Comparison of ENCODE assay signal across 1 cellular context in the genomic region with DNA sequence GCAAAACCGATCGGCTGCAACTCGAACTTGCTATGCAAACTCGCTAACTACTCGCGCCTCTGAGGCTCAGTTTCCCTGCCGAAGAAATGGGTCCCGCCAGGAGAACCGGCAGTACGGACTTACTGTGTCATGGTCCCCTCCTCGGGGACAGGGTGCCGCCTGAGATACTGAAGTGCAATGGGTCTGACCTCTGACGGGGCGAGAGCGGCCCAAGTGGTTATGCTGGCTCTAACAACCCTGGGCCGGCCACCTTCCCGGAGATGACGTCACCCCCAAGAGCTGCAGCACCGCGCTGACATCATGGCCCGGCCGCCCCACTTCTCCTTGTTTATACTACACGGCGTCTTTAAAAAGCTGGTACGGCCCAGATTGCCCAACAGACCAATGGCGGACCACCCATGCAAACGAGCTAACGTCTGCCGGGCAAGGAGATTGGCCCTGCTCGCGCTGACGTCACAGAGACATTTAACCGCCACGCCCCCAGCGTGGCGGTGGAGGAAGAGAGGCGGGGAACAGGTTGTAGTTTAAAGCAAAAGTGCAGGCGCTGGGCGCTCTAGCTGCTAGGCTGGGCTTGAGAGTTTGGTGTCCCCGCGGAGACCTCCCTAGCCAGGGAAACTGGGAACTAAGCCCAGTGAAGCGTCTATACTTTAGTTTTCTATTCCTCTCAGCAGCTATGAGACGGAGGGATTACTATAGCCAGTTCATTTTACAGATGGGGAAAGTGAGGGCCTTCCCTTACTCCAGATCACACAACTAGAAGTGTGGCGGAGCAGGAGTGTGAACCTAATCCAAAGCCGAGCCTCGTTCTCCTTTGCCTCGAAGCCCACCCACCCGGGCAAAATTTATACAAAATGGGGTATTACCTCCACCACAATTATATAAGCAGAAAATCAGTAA.
A peak's percentile ranks its signal among the peaks of the same experiment; 100 is the strongest.
TF ChIP-seq lines count a peak whose summit lies in the region.

No MANE protein-coding gene starts in this region.

TF ChIP-seq in HEK293, 187 proteins besides CTCF, POLR2A, EP300 and RAD21 (continued from another document and continues in another):
- TF ChIP-seq, protein P1, sequence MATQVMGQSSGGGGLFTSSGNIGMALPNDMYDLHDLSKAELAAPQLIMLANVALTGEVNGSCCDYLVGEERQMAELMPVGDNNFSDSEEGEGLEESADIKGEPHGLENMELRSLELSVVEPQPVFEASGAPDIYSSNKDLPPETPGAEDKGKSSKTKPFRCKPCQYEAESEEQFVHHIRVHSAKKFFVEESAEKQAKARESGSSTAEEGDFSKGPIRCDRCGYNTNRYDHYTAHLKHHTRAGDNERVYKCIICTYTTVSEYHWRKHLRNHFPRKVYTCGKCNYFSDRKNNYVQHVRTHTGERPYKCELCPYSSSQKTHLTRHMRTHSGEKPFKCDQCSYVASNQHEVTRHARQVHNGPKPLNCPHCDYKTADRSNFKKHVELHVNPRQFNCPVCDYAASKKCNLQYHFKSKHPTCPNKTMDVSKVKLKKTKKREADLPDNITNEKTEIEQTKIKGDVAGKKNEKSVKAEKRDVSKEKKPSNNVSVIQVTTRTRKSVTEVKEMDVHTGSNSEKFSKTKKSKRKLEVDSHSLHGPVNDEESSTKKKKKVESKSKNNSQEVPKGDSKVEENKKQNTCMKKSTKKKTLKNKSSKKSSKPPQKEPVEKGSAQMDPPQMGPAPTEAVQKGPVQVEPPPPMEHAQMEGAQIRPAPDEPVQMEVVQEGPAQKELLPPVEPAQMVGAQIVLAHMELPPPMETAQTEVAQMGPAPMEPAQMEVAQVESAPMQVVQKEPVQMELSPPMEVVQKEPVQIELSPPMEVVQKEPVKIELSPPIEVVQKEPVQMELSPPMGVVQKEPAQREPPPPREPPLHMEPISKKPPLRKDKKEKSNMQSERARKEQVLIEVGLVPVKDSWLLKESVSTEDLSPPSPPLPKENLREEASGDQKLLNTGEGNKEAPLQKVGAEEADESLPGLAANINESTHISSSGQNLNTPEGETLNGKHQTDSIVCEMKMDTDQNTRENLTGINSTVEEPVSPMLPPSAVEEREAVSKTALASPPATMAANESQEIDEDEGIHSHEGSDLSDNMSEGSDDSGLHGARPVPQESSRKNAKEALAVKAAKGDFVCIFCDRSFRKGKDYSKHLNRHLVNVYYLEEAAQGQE (tag by site-specific recombination; IDR thresholded peaks at IDR 0.05) = no peak
- TF ChIP-seq ZBTB20 (tag by site-specific recombination; IDR thresholded peaks at IDR 0.05) = no peak
- TF ChIP-seq ZNF776 (tag by site-specific recombination; IDR thresholded peaks at IDR 0.05; ENCODE audit: borderline replicate concordance) = no peak
- TF ChIP-seq, protein P2, sequence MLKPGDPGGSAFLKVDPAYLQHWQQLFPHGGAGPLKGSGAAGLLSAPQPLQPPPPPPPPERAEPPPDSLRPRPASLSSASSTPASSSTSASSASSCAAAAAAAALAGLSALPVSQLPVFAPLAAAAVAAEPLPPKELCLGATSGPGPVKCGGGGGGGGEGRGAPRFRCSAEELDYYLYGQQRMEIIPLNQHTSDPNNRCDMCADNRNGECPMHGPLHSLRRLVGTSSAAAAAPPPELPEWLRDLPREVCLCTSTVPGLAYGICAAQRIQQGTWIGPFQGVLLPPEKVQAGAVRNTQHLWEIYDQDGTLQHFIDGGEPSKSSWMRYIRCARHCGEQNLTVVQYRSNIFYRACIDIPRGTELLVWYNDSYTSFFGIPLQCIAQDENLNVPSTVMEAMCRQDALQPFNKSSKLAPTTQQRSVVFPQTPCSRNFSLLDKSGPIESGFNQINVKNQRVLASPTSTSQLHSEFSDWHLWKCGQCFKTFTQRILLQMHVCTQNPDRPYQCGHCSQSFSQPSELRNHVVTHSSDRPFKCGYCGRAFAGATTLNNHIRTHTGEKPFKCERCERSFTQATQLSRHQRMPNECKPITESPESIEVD (tag by site-specific recombination; IDR thresholded peaks at IDR 0.05) = no peak
- TF ChIP-seq ZNF600 (tag by site-specific recombination; IDR thresholded peaks at IDR 0.05) = peak; percentile 93
- TF ChIP-seq, protein P3, sequence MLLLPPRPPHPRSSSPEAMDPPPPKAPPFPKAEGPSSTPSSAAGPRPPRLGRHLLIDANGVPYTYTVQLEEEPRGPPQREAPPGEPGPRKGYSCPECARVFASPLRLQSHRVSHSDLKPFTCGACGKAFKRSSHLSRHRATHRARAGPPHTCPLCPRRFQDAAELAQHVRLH (tag by site-specific recombination; IDR thresholded peaks at IDR 0.05) = peak; percentile 68
- TF ChIP-seq, protein P4, sequence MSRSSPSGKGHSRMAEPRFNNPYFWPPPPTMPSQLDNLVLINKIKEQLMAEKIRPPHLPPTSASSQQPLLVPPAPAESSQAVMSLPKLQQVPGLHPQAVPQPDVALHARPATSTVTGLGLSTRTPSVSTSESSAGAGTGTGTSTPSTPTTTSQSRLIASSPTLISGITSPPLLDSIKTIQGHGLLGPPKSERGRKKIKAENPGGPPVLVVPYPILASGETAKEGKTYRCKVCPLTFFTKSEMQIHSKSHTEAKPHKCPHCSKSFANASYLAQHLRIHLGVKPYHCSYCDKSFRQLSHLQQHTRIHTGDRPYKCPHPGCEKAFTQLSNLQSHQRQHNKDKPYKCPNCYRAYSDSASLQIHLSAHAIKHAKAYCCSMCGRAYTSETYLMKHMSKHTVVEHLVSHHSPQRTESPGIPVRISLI (tag by site-specific recombination; IDR thresholded peaks at IDR 0.05) = peak; percentile 63
- no peak for TF ChIP-seq EGR2 (tag by site-specific recombination; IDR thresholded peaks at IDR 0.05; ENCODE audit: low read depth)
- TF ChIP-seq, protein P5, sequence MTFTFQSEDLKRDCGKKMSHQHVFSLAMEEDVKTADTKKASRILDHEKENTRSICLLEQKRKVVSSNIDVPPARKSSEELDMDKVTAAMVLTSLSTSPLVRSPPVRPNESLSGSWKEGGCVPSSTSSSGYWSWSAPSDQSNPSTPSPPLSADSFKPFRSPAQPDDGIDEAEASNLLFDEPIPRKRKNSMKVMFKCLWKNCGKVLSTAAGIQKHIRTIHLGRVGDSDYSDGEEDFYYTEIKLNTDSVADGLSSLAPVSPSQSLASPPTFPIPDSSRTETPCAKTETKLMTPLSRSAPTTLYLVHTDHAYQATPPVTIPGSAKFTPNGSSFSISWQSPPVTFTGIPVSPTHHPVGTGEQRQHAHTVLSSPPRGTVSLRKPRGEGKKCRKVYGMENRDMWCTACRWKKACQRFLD (tag by site-specific recombination; IDR thresholded peaks at IDR 0.05) = no peak
- peak; percentile 67; the same call in 1 of the 2 replicates for TF ChIP-seq ZNF558 (tag by site-specific recombination; IDR thresholded peaks at IDR 0.05)
- TF ChIP-seq MYNN (tag by site-specific recombination; IDR thresholded peaks at IDR 0.05; ENCODE audit: borderline replicate concordance) = no peak
- TF ChIP-seq, protein P6, sequence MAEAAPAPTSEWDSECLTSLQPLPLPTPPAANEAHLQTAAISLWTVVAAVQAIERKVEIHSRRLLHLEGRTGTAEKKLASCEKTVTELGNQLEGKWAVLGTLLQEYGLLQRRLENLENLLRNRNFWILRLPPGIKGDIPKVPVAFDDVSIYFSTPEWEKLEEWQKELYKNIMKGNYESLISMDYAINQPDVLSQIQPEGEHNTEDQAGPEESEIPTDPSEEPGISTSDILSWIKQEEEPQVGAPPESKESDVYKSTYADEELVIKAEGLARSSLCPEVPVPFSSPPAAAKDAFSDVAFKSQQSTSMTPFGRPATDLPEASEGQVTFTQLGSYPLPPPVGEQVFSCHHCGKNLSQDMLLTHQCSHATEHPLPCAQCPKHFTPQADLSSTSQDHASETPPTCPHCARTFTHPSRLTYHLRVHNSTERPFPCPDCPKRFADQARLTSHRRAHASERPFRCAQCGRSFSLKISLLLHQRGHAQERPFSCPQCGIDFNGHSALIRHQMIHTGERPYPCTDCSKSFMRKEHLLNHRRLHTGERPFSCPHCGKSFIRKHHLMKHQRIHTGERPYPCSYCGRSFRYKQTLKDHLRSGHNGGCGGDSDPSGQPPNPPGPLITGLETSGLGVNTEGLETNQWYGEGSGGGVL (tag by site-specific recombination; IDR thresholded peaks at IDR 0.05) = no peak
- no peak for TF ChIP-seq ZNF239 (tag by site-specific recombination; IDR thresholded peaks at IDR 0.05)
- TF ChIP-seq, protein P7, sequence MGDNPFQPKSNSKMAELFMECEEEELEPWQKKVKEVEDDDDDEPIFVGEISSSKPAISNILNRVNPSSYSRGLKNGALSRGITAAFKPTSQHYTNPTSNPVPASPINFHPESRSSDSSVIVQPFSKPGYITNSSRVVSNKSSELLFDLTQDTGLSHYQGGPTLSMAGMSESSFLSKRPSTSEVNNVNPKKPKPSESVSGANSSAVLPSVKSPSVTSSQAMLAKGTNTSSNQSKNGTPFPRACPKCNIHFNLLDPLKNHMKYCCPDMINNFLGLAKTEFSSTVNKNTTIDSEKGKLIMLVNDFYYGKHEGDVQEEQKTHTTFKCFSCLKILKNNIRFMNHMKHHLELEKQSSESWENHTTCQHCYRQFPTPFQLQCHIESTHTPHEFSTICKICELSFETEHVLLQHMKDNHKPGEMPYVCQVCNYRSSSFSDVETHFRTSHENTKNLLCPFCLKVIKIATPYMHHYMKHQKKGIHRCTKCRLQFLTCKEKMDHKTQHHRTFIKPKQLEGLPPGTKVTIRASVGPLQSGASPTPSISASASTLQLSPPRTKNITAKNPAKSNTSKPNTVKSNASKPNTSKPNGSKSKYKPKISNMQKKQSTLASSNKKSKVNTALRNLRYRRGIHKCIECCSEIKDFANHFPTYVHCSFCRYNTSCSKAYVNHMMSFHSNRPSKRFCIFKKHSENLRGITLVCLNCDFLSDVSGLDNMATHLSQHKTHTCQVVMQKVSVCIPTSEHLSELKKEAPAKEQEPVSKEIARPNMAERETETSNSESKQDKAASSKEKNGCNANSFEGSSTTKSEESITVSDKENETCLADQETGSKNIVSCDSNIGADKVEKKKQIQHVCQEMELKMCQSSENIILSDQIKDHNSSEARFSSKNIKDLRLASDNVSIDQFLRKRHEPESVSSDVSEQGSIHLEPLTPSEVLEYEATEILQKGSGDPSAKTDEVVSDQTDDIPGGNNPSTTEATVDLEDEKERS (tag by site-specific recombination; IDR thresholded peaks at IDR 0.05) = 0 out of 2 replicates have a peak, but pooled peaks have one; percentile 34
- TF ChIP-seq ZNF48 (tag by site-specific recombination; IDR thresholded peaks at IDR 0.05) = no peak
- TF ChIP-seq ZNF391 (tag by site-specific recombination; IDR thresholded peaks at IDR 0.05; ENCODE audit: borderline replicate concordance, low read depth) = peak; percentile 92
- TF ChIP-seq ZNF157 (tag by site-specific recombination; IDR thresholded peaks at IDR 0.05) = no peak
- TF ChIP-seq ZNF530 (tag by site-specific recombination; IDR thresholded peaks at IDR 0.05; ENCODE audit: low read depth) = no peak
- peak; percentile 63 for TF ChIP-seq KLF16 (tag by site-specific recombination; IDR thresholded peaks at IDR 0.05)
- no peak for TF ChIP-seq RBAK (tag by site-specific recombination; IDR thresholded peaks at IDR 0.05)
- no peak; the same call in 1 of the 2 replicates for TF ChIP-seq ZNF548 (tag by site-specific recombination; IDR thresholded peaks at IDR 0.05)
- TF ChIP-seq ZBTB17 (tag by site-specific recombination; IDR thresholded peaks at IDR 0.05) = peak; percentile 75
- TF ChIP-seq ZNF623 (tag by site-specific recombination; IDR thresholded peaks at IDR 0.05) = peak; percentile 14; the same call in 1 of the 2 replicates
- TF ChIP-seq, protein P8, sequence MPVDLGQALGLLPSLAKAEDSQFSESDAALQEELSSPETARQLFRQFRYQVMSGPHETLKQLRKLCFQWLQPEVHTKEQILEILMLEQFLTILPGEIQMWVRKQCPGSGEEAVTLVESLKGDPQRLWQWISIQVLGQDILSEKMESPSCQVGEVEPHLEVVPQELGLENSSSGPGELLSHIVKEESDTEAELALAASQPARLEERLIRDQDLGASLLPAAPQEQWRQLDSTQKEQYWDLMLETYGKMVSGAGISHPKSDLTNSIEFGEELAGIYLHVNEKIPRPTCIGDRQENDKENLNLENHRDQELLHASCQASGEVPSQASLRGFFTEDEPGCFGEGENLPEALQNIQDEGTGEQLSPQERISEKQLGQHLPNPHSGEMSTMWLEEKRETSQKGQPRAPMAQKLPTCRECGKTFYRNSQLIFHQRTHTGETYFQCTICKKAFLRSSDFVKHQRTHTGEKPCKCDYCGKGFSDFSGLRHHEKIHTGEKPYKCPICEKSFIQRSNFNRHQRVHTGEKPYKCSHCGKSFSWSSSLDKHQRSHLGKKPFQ (tag by site-specific recombination; IDR thresholded peaks at IDR 0.05) = peak; percentile 87
- no peak for TF ChIP-seq IKZF3 (tag by site-specific recombination; IDR thresholded peaks at IDR 0.05)
- peak; percentile 45; the same call in 1 of the 2 replicates for TF ChIP-seq GLIS1 (tag by site-specific recombination; IDR thresholded peaks at IDR 0.05)
- no peak for TF ChIP-seq ZNF585B (tag by site-specific recombination; IDR thresholded peaks at IDR 0.05)
- TF ChIP-seq ZFP41 (tag by site-specific recombination; IDR thresholded peaks at IDR 0.05; ENCODE audit: borderline replicate concordance) = no peak
- TF ChIP-seq OVOL3 (tag by site-specific recombination; IDR thresholded peaks at IDR 0.05) = no peak
- no peak for TF ChIP-seq ZNF266 (tag by site-specific recombination; IDR thresholded peaks at IDR 0.05; ENCODE audit: low read depth)
- TF ChIP-seq, protein P9, sequence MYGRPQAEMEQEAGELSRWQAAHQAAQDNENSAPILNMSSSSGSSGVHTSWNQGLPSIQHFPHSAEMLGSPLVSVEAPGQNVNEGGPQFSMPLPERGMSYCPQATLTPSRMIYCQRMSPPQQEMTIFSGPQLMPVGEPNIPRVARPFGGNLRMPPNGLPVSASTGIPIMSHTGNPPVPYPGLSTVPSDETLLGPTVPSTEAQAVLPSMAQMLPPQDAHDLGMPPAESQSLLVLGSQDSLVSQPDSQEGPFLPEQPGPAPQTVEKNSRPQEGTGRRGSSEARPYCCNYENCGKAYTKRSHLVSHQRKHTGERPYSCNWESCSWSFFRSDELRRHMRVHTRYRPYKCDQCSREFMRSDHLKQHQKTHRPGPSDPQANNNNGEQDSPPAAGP (tag by site-specific recombination; IDR thresholded peaks at IDR 0.05) = peak; percentile 91
- TF ChIP-seq ZNF521 (tag by site-specific recombination; IDR thresholded peaks at IDR 0.05) = no peak
- 0 out of 2 replicates have a peak, but pooled peaks have one; percentile 74 for TF ChIP-seq KLF8 (tag by site-specific recombination; IDR thresholded peaks at IDR 0.05)
- TF ChIP-seq, protein P10, sequence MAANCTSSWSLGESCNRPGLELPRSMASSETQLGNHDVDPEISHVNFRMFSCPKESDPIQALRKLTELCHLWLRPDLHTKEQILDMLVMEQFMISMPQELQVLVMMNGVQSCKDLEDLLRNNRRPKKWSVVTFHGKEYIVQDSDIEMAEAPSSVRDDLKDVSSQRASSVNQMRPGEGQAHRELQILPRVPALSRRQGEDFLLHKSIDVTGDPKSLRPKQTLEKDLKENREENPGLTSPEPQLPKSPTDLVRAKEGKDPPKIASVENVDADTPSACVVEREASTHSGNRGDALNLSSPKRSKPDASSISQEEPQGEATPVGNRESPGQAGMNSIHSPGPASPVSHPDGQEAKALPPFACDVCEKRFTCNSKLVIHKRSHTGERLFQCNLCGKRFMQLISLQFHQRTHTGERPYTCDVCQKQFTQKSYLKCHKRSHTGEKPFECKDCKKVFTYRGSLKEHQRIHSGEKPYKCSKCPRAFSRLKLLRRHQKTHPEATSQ (tag by site-specific recombination; IDR thresholded peaks at IDR 0.05) = no peak
- TF ChIP-seq MZF1 (tag by site-specific recombination; IDR thresholded peaks at IDR 0.05; ENCODE audit: borderline replicate concordance) = 0 out of 2 replicates have a peak, but pooled peaks have one; percentile 16
